ENCODE assay signal across 33 cellular contexts in genomic region chr6:163723759-163724158, GRCh38.
"Had no signal": no experiment of that assay in that cellular context is flagged by ENCODE, and none has a peak within 500 bp of the region (broad histone marks: within the 10 kb centered on the region; RNA-seq: fewer than 3 reads in every experiment).

No MANE protein-coding gene starts in this region.

- H3K36me3 ChIP-seq: ascending aorta, cardiac muscle cell, MG63, Peyer's patch had no signal

- H3K27ac Mint-ChIP-seq: activated CD4-positive, alpha-beta T cell treated with anti-CD3 and anti-CD28 coated beads, Interleukin-2, amount 10 ng/mL, durations not matched to agents 24 days and 14 days; activated CD8-positive, alpha-beta T cell treated with anti-CD3 and anti-CD28 coated beads for 36 hours; activated naive CD8-positive, alpha-beta T cell treated with anti-CD3 and anti-CD28 coated beads for 36 hours; activated T-cell treated with anti-CD3 and anti-CD28 coated beads, Interleukin-2, amount 50 U/mL, for 72 hours; activated T-helper 17 cell treated with anti-CD3 and anti-CD28 coated beads, Interleukin-2, amount 50 U/mL, for 72 hours; T-helper 1 cell treated with Interleukin-12 subunit alpha and Interleukin-12 subunit beta and Interleukin-4 antibody, amounts not matched to agents 30 μg/mL and 1 μg/mL, for 36 hours; T-helper 2 cell treated with Interferon-gamma antibody and Interleukin-4, amounts not matched to agents 5 μg/mL and 100 μg/mL, for 36 hours had no signal

- H3K9me3 ChIP-seq: ascending aorta, MG63, Peyer's patch had no signal

- H3K4me3 Mint-ChIP-seq: activated CD4-positive, alpha-beta T cell treated with anti-CD3 and anti-CD28 coated beads, Interleukin-2, amount 10 ng/mL, durations not matched to agents 24 days and 14 days; activated CD8-positive, alpha-beta T cell treated with anti-CD3 and anti-CD28 coated beads for 36 hours; activated naive CD8-positive, alpha-beta T cell treated with anti-CD3 and anti-CD28 coated beads for 36 hours; activated T-cell treated with anti-CD3 and anti-CD28 coated beads, Interleukin-2, amount 50 U/mL, for 72 hours; activated T-helper 17 cell treated with anti-CD3 and anti-CD28 coated beads, Interleukin-2, amount 50 U/mL, for 72 hours; central memory CD8-positive, alpha-beta T cell; T-helper 1 cell treated with Interleukin-12 subunit alpha and Interleukin-12 subunit beta and Interleukin-4 antibody, amounts not matched to agents 30 μg/mL and 1 μg/mL, for 36 hours; T-helper 2 cell treated with Interferon-gamma antibody and Interleukin-4, amounts not matched to agents 5 μg/mL and 100 μg/mL, for 36 hours had no signal

- H3K27me3 ChIP-seq: ascending aorta, cardiac muscle cell, MG63, Peyer's patch had no signal

- H3K4me1 Mint-ChIP-seq: activated CD4-positive, alpha-beta T cell treated with anti-CD3 and anti-CD28 coated beads, Interleukin-2, amount 10 ng/mL, durations not matched to agents 24 days and 14 days; activated naive CD8-positive, alpha-beta T cell treated with anti-CD3 and anti-CD28 coated beads for 36 hours; activated T-helper 17 cell treated with anti-CD3 and anti-CD28 coated beads, Interleukin-2, amount 50 U/mL, for 72 hours; central memory CD8-positive, alpha-beta T cell had no signal

- H3K4me1 ChIP-seq: ascending aorta, Peyer's patch had no signal

- H3K27me3 Mint-ChIP-seq: activated CD4-positive, alpha-beta T cell treated with anti-CD3 and anti-CD28 coated beads, Interleukin-2, amount 10 ng/mL, durations not matched to agents 24 days and 14 days; activated CD8-positive, alpha-beta T cell treated with anti-CD3 and anti-CD28 coated beads for 36 hours; activated naive CD8-positive, alpha-beta T cell treated with anti-CD3 and anti-CD28 coated beads for 36 hours; activated T-helper 17 cell treated with anti-CD3 and anti-CD28 coated beads, Interleukin-2, amount 50 U/mL, for 72 hours; central memory CD8-positive, alpha-beta T cell had no signal

- DNase-seq: activated CD4-positive, alpha-beta T cell treated with anti-CD3 and anti-CD28 coated beads, Interleukin-2, amount 10 ng/mL, durations not matched to agents 24 days and 14 days; activated CD4-positive, alpha-beta T cell treated with anti-CD3 and anti-CD28 coated beads, Interleukin-2, amount 50 U/mL, for 4 hours; activated CD8-positive, alpha-beta T cell treated with anti-CD3 and anti-CD28 coated beads for 36 hours; activated effector memory CD4-positive, alpha-beta T cell treated with anti-CD3 and anti-CD28 coated beads, Interleukin-2, amount 50 U/mL, for 16 hours; activated naive CD4-positive, alpha-beta T cell; activated naive CD4-positive, alpha-beta T cell treated with anti-CD3 and anti-CD28 coated beads, Interleukin-2, amount 50 U/mL, for 16 hours; activated naive CD8-positive, alpha-beta T cell treated with anti-CD3 and anti-CD28 coated beads for 36 hours; activated T-cell treated with anti-CD3 and anti-CD28 coated beads, Interleukin-2, amount 50 U/mL, for 1 hour; activated T-cell treated with anti-CD3 and anti-CD28 coated beads, Interleukin-2, amount 50 U/mL, for 72 hours; amygdala; Kasumi-1; KG1; MG63; MV-4-11; NCI-H1092; NCI-H1436 treated with DMSO at 0.1 percent for 48 hours; NCI-H1694 treated with DMSO at 0.1 percent for 48 hours; NCI-H2029; NCI-H345; NCI-H510A; NCI-H526; NCI-H748 treated with DMSO at 0.1 percent for 48 hours; PC-3; SIG-M5 had no signal

- H3K9me3 Mint-ChIP-seq: activated CD4-positive, alpha-beta T cell treated with anti-CD3 and anti-CD28 coated beads, Interleukin-2, amount 10 ng/mL, durations not matched to agents 24 days and 14 days; activated CD8-positive, alpha-beta T cell treated with anti-CD3 and anti-CD28 coated beads for 36 hours; activated naive CD8-positive, alpha-beta T cell treated with anti-CD3 and anti-CD28 coated beads for 36 hours; activated T-cell treated with anti-CD3 and anti-CD28 coated beads, Interleukin-2, amount 50 U/mL, for 72 hours; activated T-helper 17 cell treated with anti-CD3 and anti-CD28 coated beads, Interleukin-2, amount 50 U/mL, for 72 hours; central memory CD8-positive, alpha-beta T cell; T-helper 1 cell treated with Interleukin-12 subunit alpha and Interleukin-12 subunit beta and Interleukin-4 antibody, amounts not matched to agents 30 μg/mL and 1 μg/mL, for 36 hours; T-helper 2 cell treated with Interferon-gamma antibody and Interleukin-4, amounts not matched to agents 5 μg/mL and 100 μg/mL, for 36 hours had no signal

- H3K36me3 Mint-ChIP-seq: activated naive CD8-positive, alpha-beta T cell treated with anti-CD3 and anti-CD28 coated beads for 36 hours had no signal

- H3K4me3 ChIP-seq: ascending aorta, cardiac muscle cell, MG63, Peyer's patch had no signal

- ATAC-seq: activated CD8-positive, alpha-beta T cell treated with anti-CD3 and anti-CD28 coated beads for 36 hours; activated T-cell treated with anti-CD3 and anti-CD28 coated beads, Interleukin-2, amount 50 U/mL, for 72 hours; activated T-helper 17 cell treated with anti-CD3 and anti-CD28 coated beads, Interleukin-2, amount 50 U/mL, for 72 hours; PC-3; Right ventricle myocardium inferior had no signal

- H3K27ac ChIP-seq: ascending aorta, cardiac muscle cell, Peyer's patch, RWPE1 had no signal
